Comparison of ENCODE assay signal across 8 cellular contexts in genomic region chr4:4541040-4541631, GRCh38. TPM values are rescaled to one million over a fixed set of nuclear protein-coding genes. Genes with fewer than 3 reads are reported as not detected.
DNase-seq lines count a peak whose midpoint lies in the region; ATAC-seq and TF ChIP-seq lines count a peak whose summit lies in the region.

No MANE protein-coding gene starts in this region.

- POLR2A ChIA-PET in activated B cell treated with CpG ODN at 0.5 μM for 24 hours (lab: Charles Lee) = interaction anchor here (0.5 to 2.5 kb wide), 5 partner anchors 20 to 402 kb away, joined by 3 to 32 read pairs (median 4); no protein-coding TSS in a partner anchor

- H3K4me1 Mint-ChIP-seq in activated B cell treated with CpG ODN at 0.5 μM for 24 hours (peaks cover 42% of the 10 kb centered on the region), naive B cell (peaks cover 37 to 64% (median 51%) of the 10 kb centered on the region in 3 donors)

- H3K4me3 ChIP-seq in Jurkat, Clone E6-1 (ENCODE audit: low read length) = peak overlapping the region; percentile 94
- peak overlapping the region; percentile 76 to 100 (median 96) for H3K4me3 ChIP-seq in esophagus squamous epithelium

- H3K27ac Mint-ChIP-seq in activated B cell treated with CpG ODN at 0.5 μM for 24 hours = peak overlapping the region; percentile 88
- peak overlapping the region in 5 of 6 donors; percentile 47 to 95 (median 94) for H3K27ac Mint-ChIP-seq in naive B cell

- H3K36me3 ChIP-seq in esophagus squamous epithelium = peaks cover 0 to 8% (median 0%) of the 10 kb centered on the region in 3 donors

- DNase-seq in CD1c-positive myeloid dendritic cell (ENCODE audit: extremely low spot score) = peak; percentile 94
- no peak for DNase-seq in Jurkat, Clone E6-1 (ENCODE audit: low read depth, low spot score)
- peak; percentile 17 for DNase-seq in activated B cell treated with CpG ODN at 0.5 μM for 24 hours
- DNase-seq in esophagus squamous epithelium (lab: John Stamatoyannopoulos, UW) = no peak
- DNase-seq in naive B cell = peak; percentile 25

- H3K9me3 ChIP-seq in esophagus squamous epithelium = no peaks in the 10 kb centered on the region

- intact Hi-C loops in activated B cell treated with CpG ODN at 0.5 μM for 24 hours (cut with micrococcal nuclease) (loop anchor here (1.0 to 5.0 kb wide), 2 partner anchors 17 to 294 kb away; partner anchors contain the start of gene TMEM128), esophagus squamous epithelium (cut with DNase I) (no loop called here)

- H3K4me1 ChIP-seq in esophagus squamous epithelium = peaks cover 3 to 53% (median 23%) of the 10 kb centered on the region in 3 donors

- CTCF ChIA-PET in activated B cell treated with CpG ODN at 0.5 μM for 24 hours (lab: Charles Lee) = interaction anchor here (1.2 kb wide), 1 partner anchor 34 kb away, joined by 3 read pairs; no protein-coding TSS in a partner anchor

- TF ChIP-seq CTCF in activated B cell treated with CpG ODN at 0.5 μM for 24 hours (IDR thresholded peaks at IDR 0.05) (no peak), esophagus squamous epithelium (IDR thresholded peaks at IDR 0.05) (no peak)

- no peaks in the 10 kb centered on the region for H3K9me3 Mint-ChIP-seq in activated B cell treated with CpG ODN at 0.5 μM for 24 hours
- H3K9me3 Mint-ChIP-seq in naive B cell = no peaks in the 10 kb centered on the region

- peak overlapping the region; percentile 90 for H3K4me3 Mint-ChIP-seq in activated B cell treated with CpG ODN at 0.5 μM for 24 hours
- H3K4me3 Mint-ChIP-seq in naive B cell = peak overlapping the region; percentile 98 to 100 (median 98)

- WGBS in esophagus squamous epithelium, 2 donors = 2% methylated on average over 10 of the region's 10 CpGs

- H3K27me3 Mint-ChIP-seq in activated B cell treated with CpG ODN at 0.5 μM for 24 hours (no peaks in the 10 kb centered on the region), naive B cell (no peaks in the 10 kb centered on the region)

- no peaks in the 10 kb centered on the region for H3K27me3 ChIP-seq in esophagus squamous epithelium

- ATAC-seq in GM21360 (IDR thresholded peaks at IDR 0.05; ENCODE audit: unreplicated experiment) (peak; percentile 40), activated B cell treated with CpG ODN at 0.5 μM for 24 hours (ENCODE audit: low read depth) (peak; percentile 11), naive B cell (ENCODE audit: low read depth in 2 of 2) (peak; percentile 24 to 39), GM21381 (IDR thresholded peaks at IDR 0.05; ENCODE audit: unreplicated experiment) (no peak), GM21786 (IDR thresholded peaks at IDR 0.05; ENCODE audit: unreplicated experiment) (no peak)

- no peak for TF ChIP-seq POLR2A in esophagus squamous epithelium (IDR thresholded peaks at IDR 0.05)

- H3K36me3 Mint-ChIP-seq in activated B cell treated with CpG ODN at 0.5 μM for 24 hours (ENCODE audit: low read depth) = peaks cover 20% of the 10 kb centered on the region
- peaks cover 8% of the 10 kb centered on the region in 2 donors for H3K36me3 Mint-ChIP-seq in naive B cell

- peak overlapping the region; percentile 90 to 97 (median 94) for H3K27ac ChIP-seq in esophagus squamous epithelium

RNA-seq across cellular contexts. Expression of gene STX18, which starts 0.7 kb away (rescaled TPM):
- 50.4 TPM for polyA plus RNA-seq in Jurkat, Clone E6-1 (2012; ENCODE audit: insufficient read depth, insufficient read length)
- 27.1 and 27.3 TPM in 2 replicates for total RNA-seq in activated B cell treated with CpG ODN at 0.5 μM for 24 hours
- total RNA-seq in esophagus squamous epithelium = 10 to 100 TPM; 10.5 to 27.8 (median 19.3) TPM
- polyA plus RNA-seq in naive B cell (ENCODE audit: low read depth in 6 of 6) = 10 to 100 TPM in 5 of 6 donors, 1 to 10 TPM in 1; 7.8 to 27.5 (median 22.9) TPM

Comparison
In these comparisons a context has a peak if more than half of its experiments do, and no peak if none do; other contexts are left out.
1. DNase-seq: peak in CD1c-positive myeloid dendritic cell (single experiment), activated B cell treated with CpG ODN at 0.5 μM for 24 hours (single experiment) and naive B cell (single experiment); none in Jurkat, Clone E6-1 (single experiment) and esophagus squamous epithelium (single experiment).
2. ATAC-seq: peak in GM21360 (single experiment), activated B cell treated with CpG ODN at 0.5 μM for 24 hours (single experiment) and naive B cell (2 of 2); none in GM21381 (single experiment) and GM21786 (single experiment).